ENCODE assay signal across 8 cellular contexts in genomic region chr20:47360489-47361267, GRCh38. TPM values are rescaled to one million over a fixed set of nuclear protein-coding genes. Genes with fewer than 3 reads are reported as not detected.
DNase-seq lines count a peak whose midpoint lies in the region; ATAC-seq and TF ChIP-seq lines count a peak whose summit lies in the region.

No MANE protein-coding gene starts in this region.

- H3F3A ChIP-seq in SU-DHL-6 (ENCODE audit: insufficient read depth), result peaks cover 25% of the 10 kb centered on the region

- intact Hi-C loops in aorta (cut with DNase I), result loop anchor here in 1 of 2 donors (2.0 kb wide), 2 partner anchors 24 to 86 kb away; no protein-coding TSS in a partner anchor

- H3K79me2 ChIP-seq in SU-DHL-6 (ENCODE audit: insufficient read depth, low read length), result peaks cover 8% of the 10 kb centered on the region
- peaks cover 6% of the 10 kb centered on the region for H3K79me2 ChIP-seq in fibroblast of lung (ENCODE audit: control insufficient read depth, insufficient read depth, low read length)

- no peaks in the 10 kb centered on the region for H4K20me1 ChIP-seq in SU-DHL-6 (ENCODE audit: low read depth, low read length)
- H4K20me1 ChIP-seq in fibroblast of lung (ENCODE audit: control insufficient read depth, extremely low read depth, insufficient read depth, low read length), result no peaks in the 10 kb centered on the region

- peak overlapping the region; percentile 82 for H3K9ac ChIP-seq in SU-DHL-6 (ENCODE audit: low read length)
- H3K9ac ChIP-seq in fibroblast of lung (ENCODE audit: insufficient read depth, low read length), result peak overlapping the region; percentile 61

- H3K4me3 ChIP-seq in SU-DHL-6 (ENCODE audit: insufficient read depth, low read length, poor library complexity, severe bottlenecking) (no peak overlapping the region), fibroblast of lung (replicated peaks in 1 of 4; ENCODE audit: control extremely low read depth in 1 of 4, insufficient read depth in 1 of 4, low read depth in 3 of 4, low read length in 4 of 4) (peak overlapping the region in 1 of 4 experiments; percentile 3), aorta (ENCODE audit: low read length in 2 of 2) (no peak overlapping the region)

- H3K9me3 ChIP-seq in SU-DHL-6 (ENCODE audit: insufficient read depth, low read length) (no peaks in the 10 kb centered on the region), fibroblast of lung (ENCODE audit: control insufficient read depth, insufficient read depth, low read depth, low read length) (no peaks in the 10 kb centered on the region), aorta (ENCODE audit: control insufficient read depth, low read length) (no peaks in the 10 kb centered on the region)

- H2AFZ ChIP-seq in SU-DHL-6 (ENCODE audit: low read depth, low read length, severe bottlenecking), result peak overlapping the region; percentile 52
- H2AFZ ChIP-seq in fibroblast of lung (ENCODE audit: low read length), result peak overlapping the region; percentile 90

- peaks cover 42% of the 10 kb centered on the region for H3K4me1 ChIP-seq in fibroblast of lung (ENCODE audit: control insufficient read depth, extremely low read depth, insufficient read depth, low read length)
- H3K4me1 ChIP-seq in aorta (ENCODE audit: control insufficient read depth in 1 of 2, insufficient read depth in 2 of 2, low read length in 2 of 2), result peaks cover 4 to 5% of the 10 kb centered on the region in 2 donors

- H3K27ac ChIP-seq in SU-DHL-6 (ENCODE audit: low read depth, low read length) (peak overlapping the region; percentile 93; the same call in 1 of the 2 replicates), fibroblast of lung (ENCODE audit: insufficient read depth, low read length) (peak overlapping the region; percentile 95), aorta (ENCODE audit: low read depth in 1 of 2, low read length in 2 of 2) (peak overlapping the region; percentile 99 to 100)

- H3K9me2 ChIP-seq in SU-DHL-6 (replicated peaks; ENCODE audit: insufficient read depth, low read length), result no peaks in the 10 kb centered on the region

- H3K27me3 ChIP-seq in SU-DHL-6 (ENCODE audit: low read length), result no peaks in the 10 kb centered on the region
- H3K27me3 ChIP-seq in fibroblast of lung (ENCODE audit: control insufficient read depth, insufficient read depth, low read length), result no peaks in the 10 kb centered on the region
- H3K27me3 ChIP-seq in aorta (ENCODE audit: control insufficient read depth in 1 of 2, insufficient read depth in 2 of 2, low read length in 1 of 2), result no peaks in the 10 kb centered on the region

- DNase-seq in GF-D8 (lab: John Stamatoyannopoulos, UW), result peak; percentile 72
- peak; percentile 94 for DNase-seq in NCI-H1092 (lab: John Stamatoyannopoulos, UW)
- DNase-seq in fibroblast of lung (ENCODE audit: low read depth in 2 of 2), result peak; percentile 96 to 98
- DNase-seq in myocyte (ENCODE audit: low read depth), result peak; percentile 89
- DNase-seq in aorta, result peak; percentile 93
- no peak for DNase-seq in activated T-cell treated with anti-CD3 and anti-CD28 coated beads, Interleukin-2, amount 50 U/mL, for 48 hours

- ATAC-seq in aorta (ENCODE audit: low FRiP score), result peak; percentile 77
- no peak for ATAC-seq in GM18870 (IDR thresholded peaks at IDR 0.05; ENCODE audit: unreplicated experiment)

- 9 to 10% methylated on average over 25 of the region's 25 CpGs for WGBS in aorta, 2 donors

- TF ChIP-seq CTCF in SU-DHL-6 (IDR thresholded peaks at IDR 0.05; ENCODE audit: insufficient read depth, low read length, poor library complexity, severe bottlenecking) (no peak), fibroblast of lung (conservative IDR thresholded peaks at IDR 0.05 in 1 of 2, IDR thresholded peaks at IDR 0.05 in 1 of 2; ENCODE audit: low read depth in 1 of 2, low read length in 2 of 2) (no peak)

- H3K36me3 ChIP-seq in SU-DHL-6 (ENCODE audit: low read length), result no peaks in the 10 kb centered on the region
- no peaks in the 10 kb centered on the region for H3K36me3 ChIP-seq in fibroblast of lung (ENCODE audit: control insufficient read depth, insufficient read depth, low read length)
- no peaks in the 10 kb centered on the region for H3K36me3 ChIP-seq in aorta (ENCODE audit: control insufficient read depth in 1 of 2, insufficient read depth in 2 of 2, low read length in 1 of 2)

- H3K4me2 ChIP-seq in SU-DHL-6 (ENCODE audit: low read depth, low read length, poor library complexity, severe bottlenecking), result peak overlapping the region; percentile 47
- H3K4me2 ChIP-seq in fibroblast of lung (ENCODE audit: extremely low read depth, insufficient read depth, low read length), result peak overlapping the region; percentile 73

RNA-seq across cellular contexts. Expression of gene ZMYND8, which starts 4.2 kb away (rescaled TPM):
- total RNA-seq in fibroblast of lung, result 7.4 and 13.0 TPM in 2 replicates
- polyA plus RNA-seq in fibroblast of lung, result 12.6 and 17.6 TPM in 2 replicates
- polyA plus RNA-seq in fibroblast of lung (2012), result 12.3 and 14.2 TPM in 2 replicates
- polyA minus RNA-seq in fibroblast of lung (ENCODE audit: low replicate concordance), result 8.4 and 14.3 TPM in 2 replicates
- 28.2 and 29.1 TPM in 2 replicates for total RNA-seq in myocyte
- 19.4 TPM for polyA plus RNA-seq in myocyte (2012)
- 10 to 100 TPM; 19.1 to 27.4 TPM for total RNA-seq in aorta
- 1 to 10 TPM; 4.5 to 9.1 TPM for polyA plus RNA-seq in aorta

Comparison
In these comparisons a context has a peak if more than half of its experiments do, and no peak if none do; other contexts are left out.
1. DNase-seq: peak in GF-D8 (single experiment), NCI-H1092 (single experiment), fibroblast of lung (2 of 2), myocyte (single experiment) and aorta (2 of 2); none in activated T-cell treated with anti-CD3 and anti-CD28 coated beads, Interleukin-2, amount 50 U/mL, for 48 hours (0 of 2).
2. Peak in every context shown above with its lines, with median percentiles within 50 percentile points of each other: H3K27ac ChIP-seq.